12 cellular contexts compared by ENCODE assay signal in the genomic region with DNA sequence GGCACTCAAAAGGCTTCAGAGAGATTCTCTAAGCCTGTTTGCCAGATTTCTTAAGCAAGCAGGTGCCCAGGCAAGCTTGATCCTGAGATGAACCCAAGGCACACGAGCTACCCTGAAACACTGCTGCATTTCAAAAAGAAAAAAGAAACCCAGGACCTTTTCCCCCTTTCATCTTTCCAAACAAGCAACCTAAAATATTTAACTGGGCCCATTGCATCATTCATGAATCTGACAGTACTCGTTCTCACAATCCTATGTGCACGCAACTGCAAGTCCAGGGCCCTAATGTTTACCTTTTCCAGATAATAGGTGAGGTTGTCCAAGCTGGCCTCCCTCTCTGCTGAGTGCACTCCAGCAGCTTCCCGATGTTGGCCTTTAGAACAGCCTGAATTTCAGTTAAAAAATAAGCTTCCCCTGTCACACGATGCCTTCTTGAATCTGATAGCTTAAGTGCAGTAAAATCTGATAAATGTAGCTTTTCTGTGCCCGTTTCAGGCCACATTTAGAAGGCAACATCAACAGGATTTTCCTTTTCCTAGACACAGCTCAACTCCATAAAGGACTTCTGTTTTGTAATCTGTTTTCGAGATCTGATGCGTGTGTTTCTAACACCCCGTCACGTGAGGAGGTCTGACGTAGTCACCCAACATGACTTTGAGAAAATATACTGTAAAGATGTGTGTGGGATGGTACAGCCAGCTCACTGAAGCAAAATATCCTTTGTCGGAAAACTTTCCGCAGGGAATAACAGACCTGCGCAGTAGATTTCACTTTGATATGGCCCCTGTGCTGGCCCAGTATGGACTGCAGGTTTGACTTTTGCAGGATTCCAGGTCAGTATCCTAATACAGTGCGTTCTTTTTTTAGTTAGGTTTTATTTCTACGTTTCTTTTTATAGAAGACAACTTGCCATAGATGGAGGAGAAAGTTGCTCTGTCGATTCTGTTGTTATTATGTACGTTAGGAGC. TPM values are rescaled to one million over a fixed set of nuclear protein-coding genes. Genes with fewer than 3 reads are reported as not detected.
DNase-seq lines count a peak whose midpoint lies in the region; ATAC-seq and TF ChIP-seq lines count a peak whose summit lies in the region.
"Had no signal": no experiment of that assay in that cellular context is flagged by ENCODE, and none has a peak within 500 bp of the region (broad histone marks: within the 10 kb centered on the region; RNA-seq: fewer than 3 reads in every experiment).

No MANE protein-coding gene starts in this region.

- no TSS peak for BruUV-seq in Calu3 (replicated peaks; lab: Mats Ljungman, UMichigan)

- H3K27me3 Mint-ChIP-seq in GM23338 (ENCODE audit: insufficient read depth, low read depth, poor library complexity) (peaks cover 9% of the 10 kb centered on the region), Calu3 (ENCODE audit: unreplicated experiment) (no peaks in the 10 kb centered on the region)
- H3K27me3 Mint-ChIP-seq in activated naive CD4-positive, alpha-beta T cell treated with anti-CD3 and anti-CD28 coated beads, Interleukin-2, amount 10 ng/mL, durations not matched to agents 7 days and 5 days = no peaks in the 10 kb centered on the region
- H3K27me3 Mint-ChIP-seq: CD4-positive, alpha-beta memory T cell; IgD-negative memory B cell had no signal

- ATAC-seq in GM23338 (no peak), GM21381 (IDR thresholded peaks at IDR 0.05; ENCODE audit: unreplicated experiment) (no peak)

- H3K27ac Mint-ChIP-seq in GM23338 (0 out of 2 replicates have a peak overlapping the region, but pooled peaks have one; percentile 12), Calu3 (ENCODE audit: unreplicated experiment) (no peak overlapping the region)
- H3K27ac Mint-ChIP-seq in activated naive CD4-positive, alpha-beta T cell treated with anti-CD3 and anti-CD28 coated beads, Interleukin-2, amount 10 ng/mL, durations not matched to agents 7 days and 5 days = no peak overlapping the region
- H3K27ac Mint-ChIP-seq: neural progenitor cell had no signal

- H3K27ac ChIP-seq in GM23338 (ENCODE audit: low read depth) (no peak overlapping the region), ascending aorta (peak overlapping the region; percentile 72 to 80), sigmoid colon (peak overlapping the region; percentile 82 to 96 (median 88))
- H3K27ac ChIP-seq: neural progenitor cell had no signal

- H3K4me1 Mint-ChIP-seq in GM23338 (peaks cover 20% of the 10 kb centered on the region), Calu3 (ENCODE audit: low read depth, unreplicated experiment) (peaks cover 22% of the 10 kb centered on the region)
- H3K4me1 Mint-ChIP-seq in activated naive CD4-positive, alpha-beta T cell treated with anti-CD3 and anti-CD28 coated beads, Interleukin-2, amount 10 ng/mL, durations not matched to agents 7 days and 5 days = no peaks in the 10 kb centered on the region
- H3K4me1 Mint-ChIP-seq: neural progenitor cell had no signal

- peak; percentile 27 to 97 (median 75) for TF ChIP-seq EP300 in sigmoid colon (IDR thresholded peaks at IDR 0.05)

- H4K20me1 ChIP-seq in GM23338 (replicated peaks; ENCODE audit: insufficient read depth) = no peaks in the 10 kb centered on the region

- H3F3A ChIP-seq in GM23338 (replicated peaks; ENCODE audit: low read depth) = no peaks in the 10 kb centered on the region

- peak in 1 of 2 donors; percentile 65 for TF ChIP-seq POLR2A in sigmoid colon (IDR thresholded peaks at IDR 0.05)

- 86% methylated on average over 18 of the region's 18 CpGs for WGBS in sigmoid colon, 2 donors

- H3K9me3 ChIP-seq in ascending aorta = no peaks in the 10 kb centered on the region
- no peaks in the 10 kb centered on the region for H3K9me3 ChIP-seq in sigmoid colon

- no peaks in the 10 kb centered on the region for H3K36me3 ChIP-seq in GM23338 (ENCODE audit: insufficient read depth)
- peaks cover under 1 to 5% of the 10 kb centered on the region in 2 donors for H3K36me3 ChIP-seq in ascending aorta
- no peaks in the 10 kb centered on the region for H3K36me3 ChIP-seq in sigmoid colon
- H3K36me3 ChIP-seq: neural progenitor cell had no signal

- H2AFZ ChIP-seq in GM23338 = no peak overlapping the region
- H2AFZ ChIP-seq: neural progenitor cell had no signal

- CTCF ChIA-PET in Calu3 (lab: Charles Lee) = interaction anchor here (0.7 kb wide), 2 partner anchors 10 to 23 kb away, joined by 3 to 5 read pairs; no protein-coding TSS in a partner anchor
- CTCF ChIA-PET in activated naive CD4-positive, alpha-beta T cell treated with anti-CD3 and anti-CD28 coated beads, Interleukin-2, amount 10 ng/mL, durations not matched to agents 7 days and 5 days (lab: Charles Lee) = interaction anchor here (1.0 to 1.3 kb wide), 3 partner anchors 10 to 46 kb away, joined by 3 to 4 read pairs (median 3); no protein-coding TSS in a partner anchor

- no peaks in the 10 kb centered on the region for H3K27me3 ChIP-seq in GM23338 (ENCODE audit: insufficient read depth)
- no peaks in the 10 kb centered on the region for H3K27me3 ChIP-seq in ascending aorta
- H3K27me3 ChIP-seq in sigmoid colon = no peaks in the 10 kb centered on the region
- H3K27me3 ChIP-seq: neural progenitor cell had no signal

- H3K9me3 Mint-ChIP-seq in GM23338 (no peaks in the 10 kb centered on the region), Calu3 (ENCODE audit: low read depth, unreplicated experiment) (no peaks in the 10 kb centered on the region)
- H3K9me3 Mint-ChIP-seq in activated naive CD4-positive, alpha-beta T cell treated with anti-CD3 and anti-CD28 coated beads, Interleukin-2, amount 10 ng/mL, durations not matched to agents 7 days and 5 days = no peaks in the 10 kb centered on the region
- H3K9me3 Mint-ChIP-seq: CD4-positive, alpha-beta memory T cell; IgD-negative memory B cell; neural progenitor cell had no signal

- H3K9me2 ChIP-seq in GM23338 (ENCODE audit: insufficient read depth) = no peaks in the 10 kb centered on the region

- DNase-seq in GM23338 (ENCODE audit: low spot score) (no peak), ascending aorta (ENCODE audit: low spot score in 2 of 2) (no peak), left kidney (ENCODE audit: low read depth, low spot score) (peak; percentile 83), sigmoid colon (peak; percentile 88), COR-L47 (lab: John Stamatoyannopoulos, UW) (no peak), Calu3 (no peak)
- no peak for DNase-seq in activated naive CD4-positive, alpha-beta T cell treated with anti-CD3 and anti-CD28 coated beads, Interleukin-2, amount 10 ng/mL, durations not matched to agents 7 days and 5 days
- DNase-seq: CD4-positive, alpha-beta memory T cell; NCI-H2227 treated with DMSO at 0.1 percent for 48 hours had no signal

- H3K4me1 ChIP-seq in GM23338 (ENCODE audit: insufficient read depth) (peaks cover 11% of the 10 kb centered on the region), ascending aorta (peaks cover 11 to 55% of the 10 kb centered on the region in 2 donors), sigmoid colon (peaks cover 0 to 98% (median 86%) of the 10 kb centered on the region in 4 donors)

- no peak overlapping the region for H3K4me3 Mint-ChIP-seq in GM23338
- no peak overlapping the region for H3K4me3 Mint-ChIP-seq in Calu3 (ENCODE audit: low read depth, unreplicated experiment)
- H3K4me3 Mint-ChIP-seq in activated naive CD4-positive, alpha-beta T cell treated with anti-CD3 and anti-CD28 coated beads, Interleukin-2, amount 10 ng/mL, durations not matched to agents 7 days and 5 days = no peak overlapping the region
- H3K4me3 Mint-ChIP-seq: IgD-negative memory B cell, neural progenitor cell had no signal

- no peaks in the 10 kb centered on the region for H3K36me3 Mint-ChIP-seq in GM23338 (ENCODE audit: low read depth)
- H3K36me3 Mint-ChIP-seq in Calu3 (ENCODE audit: insufficient read depth, unreplicated experiment) = peaks cover 24% of the 10 kb centered on the region
- peaks cover 3% of the 10 kb centered on the region for H3K36me3 Mint-ChIP-seq in activated naive CD4-positive, alpha-beta T cell treated with anti-CD3 and anti-CD28 coated beads, Interleukin-2, amount 10 ng/mL, durations not matched to agents 7 days and 5 days

- H3K79me2 ChIP-seq in GM23338 (replicated peaks; ENCODE audit: insufficient read depth) = no peaks in the 10 kb centered on the region

- intact Hi-C loops in ascending aorta (cut with DNase I) (no loop called here), sigmoid colon (cut with DNase I) (no loop called here), Calu3 (cut with micrococcal nuclease; ENCODE audit: unreplicated experiment) (no loop called here)

- H3K4me2 ChIP-seq in GM23338 = no peak overlapping the region
- H3K4me2 ChIP-seq: neural progenitor cell had no signal

- H3K4me3 ChIP-seq in GM23338 (no peak overlapping the region), ascending aorta (peak overlapping the region; percentile 17 to 37), sigmoid colon (peak overlapping the region; percentile 24 to 41 (median 32))
- H3K4me3 ChIP-seq: neural progenitor cell had no signal

- no peak for TF ChIP-seq CTCF in GM23338 (conservative IDR thresholded peaks at IDR 0.05; ENCODE audit: low read depth in 2 of 2)
- no peak for TF ChIP-seq CTCF in ascending aorta (IDR thresholded peaks at IDR 0.05)
- TF ChIP-seq CTCF in sigmoid colon (IDR thresholded peaks at IDR 0.05) = no peak
- no peak for TF ChIP-seq CTCF in Calu3 (IDR thresholded peaks at IDR 0.05; ENCODE audit: unreplicated experiment)

TF ChIP-seq in GM23338, 12 proteins besides CTCF, POLR2A, EP300 and RAD21 (continues in another document):
- TF ChIP-seq, protein P1, sequence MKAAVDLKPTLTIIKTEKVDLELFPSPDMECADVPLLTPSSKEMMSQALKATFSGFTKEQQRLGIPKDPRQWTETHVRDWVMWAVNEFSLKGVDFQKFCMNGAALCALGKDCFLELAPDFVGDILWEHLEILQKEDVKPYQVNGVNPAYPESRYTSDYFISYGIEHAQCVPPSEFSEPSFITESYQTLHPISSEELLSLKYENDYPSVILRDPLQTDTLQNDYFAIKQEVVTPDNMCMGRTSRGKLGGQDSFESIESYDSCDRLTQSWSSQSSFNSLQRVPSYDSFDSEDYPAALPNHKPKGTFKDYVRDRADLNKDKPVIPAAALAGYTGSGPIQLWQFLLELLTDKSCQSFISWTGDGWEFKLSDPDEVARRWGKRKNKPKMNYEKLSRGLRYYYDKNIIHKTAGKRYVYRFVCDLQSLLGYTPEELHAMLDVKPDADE (IDR thresholded peaks at IDR 0.05) = no peak
- TF ChIP-seq POLR2AphosphoS5 (IDR thresholded peaks at IDR 0.05; ENCODE audit: low read depth) (no peak), CREB1 (CRISPR knock-in tag; IDR thresholded peaks at IDR 0.05; ENCODE audit: low read depth) (no peak)

RNA-seq across cellular contexts. Expression of a gene that starts 55.1 kb away (rescaled TPM):
- total RNA-seq in GM23338 (2014; rRNA removed; shearing (Covaris generic)) = 15.9 and 28.6 TPM in 2 replicates
- 14.3 and 16.6 TPM in 2 replicates for polyA plus RNA-seq in GM23338 (2016; fragmentation: Nextera tagmentation; extraction: Ambion mirVana)
- 7.7 TPM for total RNA-seq in ascending aorta
- 10 to 100 TPM; 13.0 to 20.5 (median 16.8) TPM for total RNA-seq in sigmoid colon
- polyA plus RNA-seq in sigmoid colon = 1 to 10 TPM; 3.2 to 7.9 (median 3.6) TPM
- total RNA-seq in Calu3 (2022) = 29.2 and 37.4 TPM in 2 replicates

Comparison
In these comparisons a context has a peak if more than half of its experiments do, and no peak if none do; other contexts are left out.
1. DNase-seq: peak in left kidney (single experiment) and sigmoid colon (single experiment); none in GM23338 (single experiment), ascending aorta (0 of 2), COR-L47 (single experiment), Calu3 (single experiment) and activated naive CD4-positive, alpha-beta T cell treated with anti-CD3 and anti-CD28 coated beads, Interleukin-2, amount 10 ng/mL, durations not matched to agents 7 days and 5 days (single experiment).